Comparison of ENCODE assay signal across 14 cellular contexts in the genomic region with DNA sequence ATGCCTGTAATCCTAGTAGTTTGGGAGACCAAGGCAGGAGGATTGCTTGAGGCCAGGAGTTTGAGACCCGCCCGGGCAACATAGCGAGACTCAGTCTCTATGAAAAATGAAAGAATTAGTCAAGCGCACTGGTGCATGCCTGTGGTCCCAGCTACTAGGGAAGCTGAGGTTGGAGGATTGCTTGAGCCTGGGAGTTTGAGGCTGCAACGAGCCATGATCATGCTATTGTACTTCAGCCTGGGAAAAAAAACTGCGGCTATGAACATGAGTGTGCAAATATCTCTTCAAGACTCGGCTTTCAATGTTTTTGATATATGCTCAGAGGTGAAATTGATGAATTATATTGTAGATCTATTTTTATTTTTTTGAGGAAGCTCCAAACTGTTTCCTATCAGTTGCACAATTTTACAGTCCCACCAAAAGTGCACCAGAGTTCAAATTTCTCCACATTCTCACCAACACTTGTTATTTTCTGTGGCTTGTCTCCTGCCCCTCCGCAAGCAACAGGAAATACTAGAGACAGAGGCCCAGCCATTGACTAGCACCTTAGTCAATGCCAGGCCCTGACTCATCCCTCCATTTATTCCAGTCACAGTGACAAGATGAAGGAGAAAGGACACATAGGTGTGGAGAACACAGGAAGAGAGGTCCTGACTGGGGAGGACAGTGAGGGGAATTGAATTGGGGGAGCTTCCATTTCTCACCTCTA. TPM values are rescaled to one million over a fixed set of nuclear protein-coding genes. Genes with fewer than 3 reads are reported as not detected.
DNase-seq lines count a peak whose midpoint lies in the region; ATAC-seq and TF ChIP-seq lines count a peak whose summit lies in the region.
"Had no signal": no experiment of that assay in that cellular context is flagged by ENCODE, and none has a peak within 500 bp of the region (broad histone marks: within the 10 kb centered on the region; RNA-seq: fewer than 3 reads in every experiment).

No MANE protein-coding gene starts in this region.

- H3K27ac ChIP-seq in epithelial cell of prostate = peak overlapping the region; percentile 75
- H3K27ac ChIP-seq: A549, thoracic aorta had no signal

- H3K9me3 Mint-ChIP-seq in stimulated activated naive B cell treated with anti-CD40 and anti-IgM and Interleukin-4, amounts not matched to agents 10 μg/mL and 1 μg/mL and 100 μg/mL, for 72 hours = no peaks in the 10 kb centered on the region
- H3K9me3 Mint-ChIP-seq: activated naive CD4-positive, alpha-beta T cell treated with anti-CD3 and anti-CD28 coated beads, Interleukin-2, amount 50 U/mL, for 72 hours had no signal

- peaks cover 0 to 5% of the 10 kb centered on the region in 2 donors for H3K27me3 Mint-ChIP-seq in stimulated activated naive B cell treated with anti-CD40 and anti-IgM and Interleukin-4, amounts not matched to agents 10 μg/mL and 1 μg/mL and 100 μg/mL, for 72 hours

- TF ChIP-seq CTCF in GM13977 (IDR thresholded peaks at IDR 0.05; ENCODE audit: extremely low read depth, insufficient read depth, missing control alignments) = no peak

- no peak overlapping the region for H3K27ac Mint-ChIP-seq in stimulated activated naive B cell treated with anti-CD40 and anti-IgM and Interleukin-4, amounts not matched to agents 10 μg/mL and 1 μg/mL and 100 μg/mL, for 72 hours

- in situ Hi-C loops in GM13977 (cut with MboI; ENCODE audit: low pct_unique_long_range_greater_than_20kb, low sequenced_read_pairs, unreplicated experiment) = loop anchor here (25.0 kb wide), 1 partner anchor 329 kb away; the partner anchor contains the start of gene UBA1

- H3K4me3 Mint-ChIP-seq in stimulated activated naive B cell treated with anti-CD40 and anti-IgM and Interleukin-4, amounts not matched to agents 10 μg/mL and 1 μg/mL and 100 μg/mL, for 72 hours = no peak overlapping the region

- DNase-seq in SIG-M5 treated with dmso at 0.1 percent for 504 hours (lab: John Stamatoyannopoulos, UW; ENCODE audit: unreplicated experiment) = peak; percentile 32
- no peak for DNase-seq in SIG-M5 (lab: John Stamatoyannopoulos, UW)
- DNase-seq in NCI-H226 = peak; percentile 7
- DNase-seq in epithelial cell of prostate (ENCODE audit: low read depth, low spot score) = peak; percentile 12
- peak; percentile 55 for DNase-seq in renal cortical epithelial cell (ENCODE audit: low read depth)
- no peak for DNase-seq in GM13977 (ENCODE audit: low spot score)
- no peak for DNase-seq in cortex of kidney (lab: John Stamatoyannopoulos, UW)
- DNase-seq in stimulated activated naive B cell treated with anti-CD40 and anti-IgM and Interleukin-4, amounts not matched to agents 10 μg/mL and 1 μg/mL and 100 μg/mL, for 72 hours = no peak
- DNase-seq: NCI-H1694; occipital lobe; stimulated activated CD4-positive, alpha-beta T cell treated with anti-CD3 and anti-CD28 coated beads, Interleukin-15, amount 100 ng/mL, for 24 hours had no signal

- no peaks in the 10 kb centered on the region for H3K36me3 Mint-ChIP-seq in stimulated activated naive B cell treated with anti-CD40 and anti-IgM and Interleukin-4, amounts not matched to agents 10 μg/mL and 1 μg/mL and 100 μg/mL, for 72 hours

- ATAC-seq in stimulated activated naive B cell treated with anti-CD40 and anti-IgM and Interleukin-4, amounts not matched to agents 10 μg/mL and 1 μg/mL and 100 μg/mL, for 72 hours (replicated peaks) = no peak

- H3K4me1 Mint-ChIP-seq in stimulated activated naive B cell treated with anti-CD40 and anti-IgM and Interleukin-4, amounts not matched to agents 10 μg/mL and 1 μg/mL and 100 μg/mL, for 72 hours = peaks cover 14 to 21% of the 10 kb centered on the region in 2 donors

RNA-seq across cellular contexts. Expression of gene ZNF41, which starts 33.1 kb away (rescaled TPM):
- 7.3 and 11.2 TPM in 2 replicates for total RNA-seq in renal cortical epithelial cell

RNA-seq across cellular contexts. Expression of gene ARAF, which starts 44.9 kb away (rescaled TPM):
- 11.3 and 28.5 TPM in 2 replicates for total RNA-seq in renal cortical epithelial cell

Comparison
In these comparisons a context has a peak if more than half of its experiments do, and no peak if none do; other contexts are left out.
1. DNase-seq: peak in SIG-M5 treated with dmso at 0.1 percent for 504 hours (single experiment), NCI-H226 (single experiment), epithelial cell of prostate (single experiment) and renal cortical epithelial cell (single experiment); none in SIG-M5 (single experiment), GM13977 (single experiment), cortex of kidney (single experiment) and stimulated activated naive B cell treated with anti-CD40 and anti-IgM and Interleukin-4, amounts not matched to agents 10 μg/mL and 1 μg/mL and 100 μg/mL, for 72 hours (single experiment).